Comparison of ENCODE assay signal across 1 cellular context in genomic region chr6:7542065-7542877, GRCh38.
TF ChIP-seq lines count a peak whose summit lies in the region.

No MANE protein-coding gene starts in this region.

TF ChIP-seq in HepG2, 621 proteins besides CTCF, POLR2A, EP300 and RAD21 (continued from another document and continues in another):
- TF ChIP-seq CENPT (CRISPR knock-in tag; IDR thresholded peaks at IDR 0.05; ENCODE audit: low read depth) (no peak), TCF7 (IDR thresholded peaks at IDR 0.05; ENCODE audit: low read depth) (no peak), FOXK1 (CRISPR knock-in tag; IDR thresholded peaks at IDR 0.05; ENCODE audit: borderline replicate concordance, low read depth) (no peak), IKZF5 (CRISPR knock-in tag; IDR thresholded peaks at IDR 0.05) (no peak), MBD4 (IDR thresholded peaks at IDR 0.05; ENCODE audit: borderline replicate concordance, low read length) (no peak), ZMYM2 (CRISPR knock-in tag; IDR thresholded peaks at IDR 0.05) (peak; percentile 48; the same call in 1 of the 2 replicates), TAF15 (IDR thresholded peaks at IDR 0.05; ENCODE audit: low read depth, low read length, poor library complexity, severe bottlenecking) (no peak), HNRNPLL (IDR thresholded peaks at IDR 0.05; ENCODE audit: low read depth, low read length, poor library complexity, severe bottlenecking) (no peak), RFX3 (CRISPR knock-in tag; IDR thresholded peaks at IDR 0.05) (no peak), ZSCAN29 (CRISPR knock-in tag; conservative IDR thresholded peaks at IDR 0.05) (no peak; the same call in 1 of the 2 replicates), ZNF329 (CRISPR knock-in tag; IDR thresholded peaks at IDR 0.05; ENCODE audit: low read depth) (0 out of 2 replicates have a peak, but pooled peaks have one; percentile 66), MZF1 (CRISPR knock-in tag; IDR thresholded peaks at IDR 0.05; ENCODE audit: borderline replicate concordance) (0 out of 2 replicates have a peak, but pooled peaks have one; percentile 20), THRA (CRISPR knock-in tag; IDR thresholded peaks at IDR 0.05; ENCODE audit: borderline replicate concordance) (peak; percentile 22; the same call in 1 of the 2 replicates), ZNF546 (CRISPR knock-in tag; conservative IDR thresholded peaks at IDR 0.05) (no peak; the same call in 1 of the 2 replicates), REXO4 (CRISPR knock-in tag; IDR thresholded peaks at IDR 0.05; ENCODE audit: borderline replicate concordance) (no peak), ZSCAN12 (CRISPR knock-in tag; IDR thresholded peaks at IDR 0.05) (no peak), ZNF614 (CRISPR knock-in tag; IDR thresholded peaks at IDR 0.05; ENCODE audit: borderline replicate concordance) (no peak), HIC2 (CRISPR knock-in tag; IDR thresholded peaks at IDR 0.05; ENCODE audit: low read depth) (no peak; the same call in 1 of the 2 replicates), ZFAT (CRISPR knock-in tag; conservative IDR thresholded peaks at IDR 0.05) (no peak), HMGXB3 (CRISPR knock-in tag; IDR thresholded peaks at IDR 0.05; ENCODE audit: borderline replicate concordance) (no peak), ZNF354B (CRISPR knock-in tag; IDR thresholded peaks at IDR 0.05) (no peak), CBX2 (IDR thresholded peaks at IDR 0.05; ENCODE audit: low read depth, low read length) (no peak), CBX2 (CRISPR knock-in tag; IDR thresholded peaks at IDR 0.05; ENCODE audit: low read depth) (no peak), ZSCAN30 (CRISPR knock-in tag; IDR thresholded peaks at IDR 0.05) (0 out of 2 replicates have a peak, but pooled peaks have one; percentile 65), ZNF142 (CRISPR knock-in tag; IDR thresholded peaks at IDR 0.05) (no peak), KDM5B (CRISPR knock-in tag; IDR thresholded peaks at IDR 0.05; ENCODE audit: borderline replicate concordance) (no peak), ZNF382 (CRISPR knock-in tag; IDR thresholded peaks at IDR 0.05; ENCODE audit: borderline replicate concordance) (no peak), ZFP1 (CRISPR knock-in tag; IDR thresholded peaks at IDR 0.05) (no peak), ATF2 (CRISPR knock-in tag; IDR thresholded peaks at IDR 0.05) (no peak), ZNF567 (CRISPR knock-in tag; IDR thresholded peaks at IDR 0.05; ENCODE audit: borderline replicate concordance) (no peak), BRD4 (CRISPR knock-in tag; IDR thresholded peaks at IDR 0.05) (no peak), ZNF598 (CRISPR knock-in tag; IDR thresholded peaks at IDR 0.05; ENCODE audit: borderline replicate concordance) (no peak), GLI4 (CRISPR knock-in tag; IDR thresholded peaks at IDR 0.05; ENCODE audit: borderline replicate concordance) (no peak), REPIN1 (CRISPR knock-in tag; IDR thresholded peaks at IDR 0.05; ENCODE audit: borderline replicate concordance, low read depth) (no peak), NONO (IDR thresholded peaks at IDR 0.05) (no peak), NONO (CRISPR knock-in tag; conservative IDR thresholded peaks at IDR 0.05) (peak; percentile 74), PPARG (CRISPR knock-in tag; conservative IDR thresholded peaks at IDR 0.05) (no peak), CERS6 (CRISPR knock-in tag; IDR thresholded peaks at IDR 0.05) (no peak), PRMT3 (CRISPR knock-in tag; IDR thresholded peaks at IDR 0.05; ENCODE audit: borderline replicate concordance, low read depth) (no peak), ZNF496 (CRISPR knock-in tag; IDR thresholded peaks at IDR 0.05; ENCODE audit: insufficient replicate concordance) (no peak), DR1 (CRISPR knock-in tag; IDR thresholded peaks at IDR 0.05) (no peak), ZNF629 (CRISPR knock-in tag; conservative IDR thresholded peaks at IDR 0.05) (no peak), YY1 (IDR thresholded peaks at IDR 0.05; ENCODE audit: insufficient read depth, insufficient replicate concordance, low read depth, low read length) (peak; percentile 3), ZNF503 (CRISPR knock-in tag; IDR thresholded peaks at IDR 0.05) (no peak), ETV6 (CRISPR knock-in tag; conservative IDR thresholded peaks at IDR 0.05) (0 out of 2 replicates have a peak, but pooled peaks have one; percentile 42)
